Comparison of ENCODE assay signal across 1 cellular context in genomic region chr14:100641274-100641860, GRCh38.
TF ChIP-seq lines count a peak whose summit lies in the region.

No MANE protein-coding gene starts in this region.

TF ChIP-seq in K562, 482 proteins besides CTCF, POLR2A, EP300 and RAD21 (continued from another document):
- TF ChIP-seq ZNF407 (IDR thresholded peaks at IDR 0.05; ENCODE audit: low read depth) = no peak
- no peak for TF ChIP-seq MAX (CRISPR knock-in tag; IDR thresholded peaks at IDR 0.05)
- no peak for TF ChIP-seq ZNF609 (CRISPR knock-in tag; IDR thresholded peaks at IDR 0.05; ENCODE audit: borderline replicate concordance)
- TF ChIP-seq ZNF41 (CRISPR knock-in tag; conservative IDR thresholded peaks at IDR 0.05) = no peak
- TF ChIP-seq FOXA3 (CRISPR knock-in tag; conservative IDR thresholded peaks at IDR 0.05 in 1 of 2, IDR thresholded peaks at IDR 0.05 in 1 of 2) = no peak
- no peak for TF ChIP-seq ZNF224 (CRISPR knock-in tag; IDR thresholded peaks at IDR 0.05)
- 0 out of 4 replicates have a peak, but pooled peaks of 1 of the 2 experiments have one; percentile 8 for TF ChIP-seq RCOR1 (IDR thresholded peaks at IDR 0.05; ENCODE audit: borderline replicate concordance in 1 of 2, low read depth in 2 of 2, low read length in 2 of 2)
- 0 out of 4 replicates have a peak, but pooled peaks of 1 of the 2 experiments have one; percentile 25 for TF ChIP-seq KDM1A (IDR thresholded peaks at IDR 0.05)
- no peak for TF ChIP-seq CBX1 (IDR thresholded peaks at IDR 0.05; ENCODE audit: low read depth)
- TF ChIP-seq ZNF165 (CRISPR knock-in tag; IDR thresholded peaks at IDR 0.05; ENCODE audit: borderline replicate concordance) = no peak
- no peak for TF ChIP-seq TAF7 (tag; IDR thresholded peaks at IDR 0.05)
- TF ChIP-seq SNIP1 (IDR thresholded peaks at IDR 0.05; ENCODE audit: low read depth) = no peak
- no peak for TF ChIP-seq XRCC4 (IDR thresholded peaks at IDR 0.05; ENCODE audit: extremely low read depth, insufficient read depth, insufficient read length)
- no peak for TF ChIP-seq GABPB2 (CRISPR knock-in tag; conservative IDR thresholded peaks at IDR 0.05)
- TF ChIP-seq BCOR (IDR thresholded peaks at IDR 0.05) = 0 out of 2 replicates have a peak, but pooled peaks have one; percentile 23
- TF ChIP-seq PATZ1 (CRISPR knock-in tag; IDR thresholded peaks at IDR 0.05; ENCODE audit: borderline replicate concordance) = no peak
- TF ChIP-seq RBM25 (IDR thresholded peaks at IDR 0.05; ENCODE audit: low read depth, low read length, severe bottlenecking) = peak; percentile 69
- no peak for TF ChIP-seq GABPA (tag; conservative IDR thresholded peaks at IDR 0.05; ENCODE audit: low read depth)
- no peak for TF ChIP-seq MTF1 (CRISPR knock-in tag; IDR thresholded peaks at IDR 0.05; ENCODE audit: borderline replicate concordance)
- TF ChIP-seq JUNB (CRISPR knock-in tag; conservative IDR thresholded peaks at IDR 0.05) = no peak
TF ChIP-seq in K562: peak in this region for 6.
